9 cellular contexts compared by ENCODE assay signal in the genomic region with DNA sequence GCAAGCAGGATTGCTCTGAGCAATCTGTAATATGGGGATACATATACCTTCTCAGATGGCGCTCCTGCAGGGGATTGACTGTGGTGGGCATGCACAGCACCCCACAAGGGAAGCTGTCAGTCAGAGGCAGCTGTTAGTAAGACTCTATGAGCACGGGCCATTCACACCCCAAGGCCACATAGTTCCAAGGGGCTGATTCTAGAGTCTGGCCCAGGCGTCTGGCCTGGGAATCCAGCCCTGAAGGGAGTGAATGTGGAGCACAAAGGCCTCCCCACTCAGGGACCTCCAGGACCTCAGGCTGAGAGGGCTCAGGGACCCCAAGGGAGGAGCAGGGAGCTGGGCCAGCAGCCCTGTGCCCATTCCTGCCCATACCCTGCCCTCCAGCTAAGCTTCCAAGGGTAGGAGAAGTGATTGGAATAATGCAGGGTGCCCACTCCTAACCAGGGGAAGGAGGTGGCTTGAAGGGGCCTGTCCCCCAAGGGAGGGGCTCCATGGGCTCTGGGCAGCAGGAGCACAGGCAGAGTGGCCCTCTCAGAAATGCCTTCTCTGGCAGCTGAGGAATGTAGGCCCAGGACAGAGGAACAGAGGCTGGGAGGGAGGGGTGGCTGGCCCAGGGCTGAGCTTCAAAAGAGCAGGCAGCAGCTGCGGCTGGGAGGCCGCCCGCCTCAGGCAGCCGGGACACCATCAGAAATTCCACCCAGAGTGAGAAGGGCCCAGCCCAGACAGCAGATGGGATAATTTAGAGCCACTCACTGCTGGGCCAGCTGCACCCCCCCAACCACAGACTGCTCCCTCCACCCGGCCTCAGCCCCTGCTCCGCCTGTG. TPM values are rescaled to one million over a fixed set of nuclear protein-coding genes. Genes with fewer than 3 reads are reported as not detected.
DNase-seq lines count a peak whose midpoint lies in the region; ATAC-seq and TF ChIP-seq lines count a peak whose summit lies in the region.
"Had no signal": no experiment of that assay in that cellular context is flagged by ENCODE, and none has a peak within 500 bp of the region (broad histone marks: within the 10 kb centered on the region; RNA-seq: fewer than 3 reads in every experiment).

No MANE protein-coding gene starts in this region.

- H3K4me1 ChIP-seq in H9 (ENCODE audit: insufficient read depth, low read length) (no peaks in the 10 kb centered on the region; the same call in 1 of the 2 replicates), gastrocnemius medialis (peaks cover 86 to 89% of the 10 kb centered on the region in 2 donors)

- H3K27me3 ChIP-seq in H9 (ENCODE audit: insufficient read depth, low read length), result no peaks in the 10 kb centered on the region
- no peaks in the 10 kb centered on the region for H3K27me3 ChIP-seq in gastrocnemius medialis

- H2AK5ac ChIP-seq in H9 (ENCODE audit: insufficient read length, low read length), result no peak overlapping the region

- TF ChIP-seq CTCF in H9 (conservative IDR thresholded peaks at IDR 0.05) (no peak), gastrocnemius medialis (IDR thresholded peaks at IDR 0.05 in 4 of 5, conservative IDR thresholded peaks at IDR 0.05 in 1 of 5) (no peak)

- in situ Hi-C loops in gastrocnemius medialis (cut with MboI; ENCODE audit: low sequenced_read_pairs in 4 of 4), result no loop called here

- H3K9me3 Mint-ChIP-seq in H9, result no peaks in the 10 kb centered on the region; a peak in 1 of 5 replicates
- H3K9me3 Mint-ChIP-seq: activated naive CD8-positive, alpha-beta T cell treated with anti-CD3 and anti-CD28 coated beads for 36 hours had no signal

- no peak overlapping the region for H4K5ac ChIP-seq in H9 (ENCODE audit: insufficient read length, low read depth, low read length)

- H2BK20ac ChIP-seq in H9 (ENCODE audit: low read depth, low read length, poor library complexity, severe bottlenecking), result no peak overlapping the region

- H3K18ac ChIP-seq in H9 (ENCODE audit: insufficient read length, low read depth, low read length), result peak overlapping the region; percentile 43

- H3K79me1 ChIP-seq in H9 (ENCODE audit: insufficient read depth, low read depth, low read length, poor library complexity, severe bottlenecking), result no peaks in the 10 kb centered on the region

- no peak for TF ChIP-seq POLR2A in gastrocnemius medialis (IDR thresholded peaks at IDR 0.05)

- no peak overlapping the region for H3K4me2 ChIP-seq in H9 (ENCODE audit: insufficient read depth, insufficient read length, low read length)

- peak; percentile 21 to 53 for ATAC-seq in gastrocnemius medialis
- no peak for ATAC-seq in HG03378 (IDR thresholded peaks at IDR 0.05; ENCODE audit: unreplicated experiment)

- H2BK12ac ChIP-seq in H9 (ENCODE audit: insufficient read length, low read depth, low read length), result peak overlapping the region; percentile 15

- no peak overlapping the region for H2BK15ac ChIP-seq in H9 (ENCODE audit: low read depth, low read length)

- no peaks in the 10 kb centered on the region for H3K36me3 Mint-ChIP-seq in H9 (ENCODE audit: insufficient read depth in 1 of 3, low read depth in 3 of 3)
- H3K36me3 Mint-ChIP-seq: activated naive CD8-positive, alpha-beta T cell treated with anti-CD3 and anti-CD28 coated beads for 36 hours had no signal

- H3K9ac ChIP-seq in H9 (ENCODE audit: extremely low read depth, insufficient read length, low read length), result no peak overlapping the region

- H3K4me1 Mint-ChIP-seq in H9, result peaks cover 37 to 45% of the 10 kb centered on the region in 2 experiments

- intact Hi-C loops in gastrocnemius medialis (cut with DNase I; ENCODE audit: low total_unique reads), result loop anchor here (1.0 kb wide), 1 partner anchor 14 kb away; no protein-coding TSS in a partner anchor

- H3K4ac ChIP-seq in H9 (ENCODE audit: low read depth, low read length), result no peak overlapping the region

- H3K9me3 ChIP-seq in H9 (ENCODE audit: control insufficient read depth, low read depth, low read length) (no peaks in the 10 kb centered on the region), gastrocnemius medialis (no peaks in the 10 kb centered on the region)

- H3K79me2 ChIP-seq in H9 (ENCODE audit: insufficient read depth, low read length), result no peaks in the 10 kb centered on the region

- H4K8ac ChIP-seq in H9 (replicated peaks; ENCODE audit: insufficient read length, low read depth, low read length), result no peak overlapping the region

- H2BK5ac ChIP-seq in H9 (ENCODE audit: insufficient read length, low read length), result no peak overlapping the region

- no peak overlapping the region for H3K56ac ChIP-seq in H9 (ENCODE audit: insufficient read length, low read depth, low read length)

- no peak overlapping the region for H3K4me3 ChIP-seq in gastrocnemius medialis

- H3K27ac ChIP-seq in H9 (ENCODE audit: insufficient read length, low read depth, low read length) (no peak overlapping the region), gastrocnemius medialis (peak overlapping the region; percentile 94 to 100 (median 98))

- H2BK120ac ChIP-seq in H9 (ENCODE audit: low read depth, low read length, poor library complexity, severe bottlenecking), result no peak overlapping the region

- DNase-seq in H9 (peak; percentile 95), amygdala (lab: John Stamatoyannopoulos, UW) (peak in 46 of 56 donors; percentile 11 to 85 (median 55)), hypothalamus (lab: John Stamatoyannopoulos, UW) (peak in 32 of 51 donors; percentile 33 to 79 (median 56)), gastrocnemius medialis (peak in 1 of 2 donors; percentile 77), HUDEP-2 (lab: John Stamatoyannopoulos, UW; ENCODE audit: unreplicated experiment in 76 of 76) (no peak)
- DNase-seq in activated T-cell treated with anti-CD3 and anti-CD28 coated beads, Interleukin-2, amount 50 U/mL, for 1 hour, result no peak
- DNase-seq in stimulated activated CD8-positive, alpha-beta memory T cell treated with anti-CD3 and anti-CD28 coated beads, Interleukin-4, amount 100 ng/mL, for 48 hours, result no peak
- DNase-seq: activated naive CD8-positive, alpha-beta T cell treated with anti-CD3 and anti-CD28 coated beads for 36 hours had no signal

- H2AFZ ChIP-seq in H9 (ENCODE audit: low read length), result no peak overlapping the region

- no CpG with 5 or more reads among the region's 9 CpGs for WGBS in H9 (ENCODE audit: extremely low coverage, insufficient read length, low lambda C conversion rate)

- H3K23ac ChIP-seq in H9 (ENCODE audit: insufficient read length, low read depth, low read length), result no peak overlapping the region

- peak overlapping the region; percentile 39 for H4K91ac ChIP-seq in H9 (ENCODE audit: insufficient read length, low read depth, low read length)

- H3K36me3 ChIP-seq in gastrocnemius medialis, result no peaks in the 10 kb centered on the region

- 0 out of 2 replicates have a peak overlapping the region, but pooled peaks have one; percentile 2 for H3K14ac ChIP-seq in H9 (ENCODE audit: insufficient read depth, low read length)

- no peaks in the 10 kb centered on the region for H3K27me3 Mint-ChIP-seq in H9 (ENCODE audit: low read depth)

- H3T11ph ChIP-seq in H9 (ENCODE audit: low read length), result no peak overlapping the region

- peak overlapping the region in 1 of 2 experiments; percentile 55; a peak in 1 of 5 replicates for H3K4me3 Mint-ChIP-seq in H9
- H3K4me3 Mint-ChIP-seq: activated naive CD8-positive, alpha-beta T cell treated with anti-CD3 and anti-CD28 coated beads for 36 hours had no signal

- no peaks in the 10 kb centered on the region for H4K20me1 ChIP-seq in H9 (ENCODE audit: control insufficient read depth, insufficient read depth, insufficient read length)

- H3K27ac Mint-ChIP-seq in H9, result peak overlapping the region; percentile 92 to 96 (median 92)
- H3K27ac Mint-ChIP-seq: activated naive CD8-positive, alpha-beta T cell treated with anti-CD3 and anti-CD28 coated beads for 36 hours had no signal

- H3K23me2 ChIP-seq in H9 (ENCODE audit: insufficient read length, low read depth, low read length, poor library complexity, severe bottlenecking), result no peaks in the 10 kb centered on the region

RNA-seq across cellular contexts. Expression of a gene that starts 48.9 kb away (rescaled TPM):
- total RNA-seq in H9 (2021) (62.0 and 65.9 TPM in 2 replicates), gastrocnemius medialis (10 to 100 TPM; 24.3 to 47.2 (median 35.5) TPM)

RNA-seq across cellular contexts. Expression of a gene that starts 56.5 kb away (rescaled TPM):
- 6.5 and 7.3 TPM in 2 replicates for total RNA-seq in H9 (2021)
- 10 to 100 TPM; 31.2 to 43.9 (median 34.3) TPM for total RNA-seq in gastrocnemius medialis

Comparison
In these comparisons a context has a peak if more than half of its experiments do, and no peak if none do; other contexts are left out.
1. DNase-seq: peak in H9 (single experiment), amygdala (46 of 56) and hypothalamus (32 of 51); none in activated T-cell treated with anti-CD3 and anti-CD28 coated beads, Interleukin-2, amount 50 U/mL, for 1 hour (single experiment), HUDEP-2 (0 of 76) and stimulated activated CD8-positive, alpha-beta memory T cell treated with anti-CD3 and anti-CD28 coated beads, Interleukin-4, amount 100 ng/mL, for 48 hours (single experiment).